8 cellular contexts compared by ENCODE assay signal in the genomic region with DNA sequence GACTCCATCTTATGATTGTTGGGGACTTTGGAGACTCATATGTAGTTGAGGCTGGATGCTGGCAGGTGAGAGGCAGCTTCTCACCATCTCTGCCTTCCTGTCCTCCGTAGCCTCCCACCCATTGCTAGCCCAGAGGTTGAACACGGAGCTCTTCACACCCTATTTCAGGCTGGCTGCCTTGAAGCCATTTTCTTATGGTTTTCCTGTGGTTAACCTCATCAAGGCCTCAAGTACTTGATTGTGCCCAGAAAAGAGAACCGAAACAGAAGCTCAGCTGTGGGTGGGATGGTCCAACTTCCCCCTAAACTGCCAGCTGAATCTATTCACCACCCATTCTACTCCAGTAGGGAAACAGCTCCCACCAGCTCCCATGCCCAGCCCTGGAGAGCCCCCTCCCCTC.
DNase-seq lines count a peak whose midpoint lies in the region; ATAC-seq and TF ChIP-seq lines count a peak whose summit lies in the region.

No MANE protein-coding gene starts in this region.

- H3K4me3 ChIP-seq in GM12865 (ENCODE audit: low read depth, low read length): no peak overlapping the region
- no peak overlapping the region for H3K4me3 ChIP-seq in Karpas-422 (ENCODE audit: low read length)
- no peak overlapping the region for H3K4me3 ChIP-seq in H7 (ENCODE audit: insufficient read depth, low read depth, low read length)
- no peak overlapping the region for H3K4me3 ChIP-seq in psoas muscle

- H3K36me3 ChIP-seq in Karpas-422 (ENCODE audit: insufficient read depth, low read length) (no peaks in the 10 kb centered on the region), H7 (replicated peaks; ENCODE audit: control insufficient read depth, insufficient read depth, low read length) (no peaks in the 10 kb centered on the region), psoas muscle (ENCODE audit: insufficient read depth in 1 of 2, low read depth in 1 of 2) (peaks cover 0 to 71% of the 10 kb centered on the region in 2 donors)

- peaks cover 3 to 7% of the 10 kb centered on the region in 2 donors for H3K9me3 Mint-ChIP-seq in stimulated activated naive B cell treated with anti-CD40 and anti-IgM and Interleukin-4, amounts not matched to agents 10 μg/mL and 1 μg/mL and 100 μg/mL, for 72 hours

- no peak overlapping the region for H3K9ac ChIP-seq in Karpas-422 (ENCODE audit: low read length)

- ATAC-seq in GM21529 (IDR thresholded peaks at IDR 0.05; ENCODE audit: unreplicated experiment) (peak; percentile 99), psoas muscle (no peak)
- peak; percentile 97 to 99 for ATAC-seq in stimulated activated naive B cell treated with anti-CD40 and anti-IgM and Interleukin-4, amounts not matched to agents 10 μg/mL and 1 μg/mL and 100 μg/mL, for 72 hours (replicated peaks)

- no peaks in the 10 kb centered on the region for H3K9me3 ChIP-seq in Karpas-422 (ENCODE audit: low read length)
- no peaks in the 10 kb centered on the region for H3K9me3 ChIP-seq in psoas muscle

- no peak overlapping the region for H3K27ac ChIP-seq in Karpas-422 (ENCODE audit: low read length)
- H3K27ac ChIP-seq in psoas muscle: no peak overlapping the region

- peaks cover 9 to 11% of the 10 kb centered on the region in 2 donors for H3K4me1 Mint-ChIP-seq in stimulated activated naive B cell treated with anti-CD40 and anti-IgM and Interleukin-4, amounts not matched to agents 10 μg/mL and 1 μg/mL and 100 μg/mL, for 72 hours

- no peaks in the 10 kb centered on the region for H3K79me2 ChIP-seq in Karpas-422 (ENCODE audit: low read length)

- H3K36me3 Mint-ChIP-seq in stimulated activated naive B cell treated with anti-CD40 and anti-IgM and Interleukin-4, amounts not matched to agents 10 μg/mL and 1 μg/mL and 100 μg/mL, for 72 hours: no peaks in the 10 kb centered on the region

- H4K20me1 ChIP-seq in Karpas-422 (ENCODE audit: insufficient read depth, low read depth, low read length): peaks cover 35% of the 10 kb centered on the region; the same call in 1 of the 2 replicates

- no peaks in the 10 kb centered on the region for H3K9me2 ChIP-seq in Karpas-422 (replicated peaks; ENCODE audit: insufficient read depth, low read length)

- H3K27me3 ChIP-seq in Karpas-422 (ENCODE audit: low read length) (no peaks in the 10 kb centered on the region), H7 (ENCODE audit: control insufficient read depth, insufficient read depth, low read length) (no peaks in the 10 kb centered on the region), psoas muscle (ENCODE audit: insufficient read depth in 3 of 3, low read length in 2 of 3) (no peaks in the 10 kb centered on the region)

- 74 to 82% (median 80%) methylated on average over 3 of the region's 3 CpGs for WGBS in psoas muscle, 3 donors

- intact Hi-C loops in psoas muscle (cut with DNase I): no loop called here

- TF ChIP-seq CTCF in GM12865 (IDR thresholded peaks at IDR 0.05; ENCODE audit: insufficient read depth, low read depth, low read length, missing control alignments) (no peak), psoas muscle (IDR thresholded peaks at IDR 0.05) (no peak)

- H3K27me3 Mint-ChIP-seq in stimulated activated naive B cell treated with anti-CD40 and anti-IgM and Interleukin-4, amounts not matched to agents 10 μg/mL and 1 μg/mL and 100 μg/mL, for 72 hours: peaks cover 58 to 66% of the 10 kb centered on the region in 2 donors

- H3K27ac Mint-ChIP-seq in stimulated activated naive B cell treated with anti-CD40 and anti-IgM and Interleukin-4, amounts not matched to agents 10 μg/mL and 1 μg/mL and 100 μg/mL, for 72 hours: peak overlapping the region; percentile 47

- peak overlapping the region in 1 of 2 donors; percentile 7 for H3K4me3 Mint-ChIP-seq in stimulated activated naive B cell treated with anti-CD40 and anti-IgM and Interleukin-4, amounts not matched to agents 10 μg/mL and 1 μg/mL and 100 μg/mL, for 72 hours

- peak overlapping the region; percentile 42 for H3K4me2 ChIP-seq in Karpas-422 (ENCODE audit: low read depth, low read length, poor library complexity, severe bottlenecking)

- DNase-seq in GM12865 (ENCODE audit: low read depth) (peak; percentile 92), Karpas-422 (peak; percentile 90), H7 (no peak), NCI-H82 (lab: John Stamatoyannopoulos, UW) (no peak), psoas muscle (no peak)
- peak; percentile 18 for DNase-seq in activated effector memory CD4-positive, alpha-beta T cell treated with Interleukin-2 at 50 U/mL for 16 hours
- peak; percentile 63 for DNase-seq in stimulated activated naive B cell treated with anti-CD40 and anti-IgM and Interleukin-4, amounts not matched to agents 10 μg/mL and 1 μg/mL and 100 μg/mL, for 72 hours

- H3K4me1 ChIP-seq in Karpas-422 (ENCODE audit: low read length) (peaks cover 37% of the 10 kb centered on the region), psoas muscle (peaks cover 8% of the 10 kb centered on the region)

- H2AFZ ChIP-seq in Karpas-422 (ENCODE audit: low read length): no peak overlapping the region

Comparison
In these comparisons a context has a peak if more than half of its experiments do, and no peak if none do; other contexts are left out.
1. DNase-seq: peak in GM12865 (single experiment), Karpas-422 (single experiment), activated effector memory CD4-positive, alpha-beta T cell treated with Interleukin-2 at 50 U/mL for 16 hours (single experiment) and stimulated activated naive B cell treated with anti-CD40 and anti-IgM and Interleukin-4, amounts not matched to agents 10 μg/mL and 1 μg/mL and 100 μg/mL, for 72 hours (single experiment); none in H7 (single experiment), NCI-H82 (single experiment) and psoas muscle (0 of 2).
2. ATAC-seq: peak in GM21529 (single experiment) and stimulated activated naive B cell treated with anti-CD40 and anti-IgM and Interleukin-4, amounts not matched to agents 10 μg/mL and 1 μg/mL and 100 μg/mL, for 72 hours (2 of 2); none in psoas muscle (0 of 4).